1 cellular context compared by ENCODE assay signal in the genomic region with DNA sequence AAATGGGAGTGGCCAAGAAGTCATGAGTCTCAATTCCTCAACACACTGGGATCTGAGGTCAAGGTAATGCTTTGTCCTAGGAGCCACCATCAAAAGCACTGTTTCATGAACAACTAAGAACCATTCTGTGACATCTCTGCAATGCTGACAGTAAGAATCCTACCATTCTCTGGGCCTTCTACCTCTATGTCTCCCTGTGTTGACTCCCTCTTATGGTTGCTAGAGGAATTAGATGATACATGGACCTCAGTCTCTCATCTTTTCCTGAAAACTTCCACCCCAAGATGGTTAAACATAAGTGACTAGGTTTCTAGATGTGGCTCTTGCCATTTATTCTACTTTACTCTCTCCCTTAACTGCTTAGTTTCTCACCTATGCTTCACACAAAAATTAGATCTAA.
TF ChIP-seq lines count a peak whose summit lies in the region.

No MANE protein-coding gene starts in this region.

TF ChIP-seq in HepG2, 621 proteins besides CTCF, POLR2A, EP300 and RAD21:
- TF ChIP-seq ZBTB7A (CRISPR knock-in tag; IDR thresholded peaks at IDR 0.05): no peak
- TF ChIP-seq MAFF (IDR thresholded peaks at IDR 0.05; ENCODE audit: low read depth, low read length): no peak
- TF ChIP-seq ARNT2 (CRISPR knock-in tag; IDR thresholded peaks at IDR 0.05; ENCODE audit: low read depth): 0 out of 2 replicates have a peak, but pooled peaks have one; percentile 26
- TF ChIP-seq, protein P1, sequence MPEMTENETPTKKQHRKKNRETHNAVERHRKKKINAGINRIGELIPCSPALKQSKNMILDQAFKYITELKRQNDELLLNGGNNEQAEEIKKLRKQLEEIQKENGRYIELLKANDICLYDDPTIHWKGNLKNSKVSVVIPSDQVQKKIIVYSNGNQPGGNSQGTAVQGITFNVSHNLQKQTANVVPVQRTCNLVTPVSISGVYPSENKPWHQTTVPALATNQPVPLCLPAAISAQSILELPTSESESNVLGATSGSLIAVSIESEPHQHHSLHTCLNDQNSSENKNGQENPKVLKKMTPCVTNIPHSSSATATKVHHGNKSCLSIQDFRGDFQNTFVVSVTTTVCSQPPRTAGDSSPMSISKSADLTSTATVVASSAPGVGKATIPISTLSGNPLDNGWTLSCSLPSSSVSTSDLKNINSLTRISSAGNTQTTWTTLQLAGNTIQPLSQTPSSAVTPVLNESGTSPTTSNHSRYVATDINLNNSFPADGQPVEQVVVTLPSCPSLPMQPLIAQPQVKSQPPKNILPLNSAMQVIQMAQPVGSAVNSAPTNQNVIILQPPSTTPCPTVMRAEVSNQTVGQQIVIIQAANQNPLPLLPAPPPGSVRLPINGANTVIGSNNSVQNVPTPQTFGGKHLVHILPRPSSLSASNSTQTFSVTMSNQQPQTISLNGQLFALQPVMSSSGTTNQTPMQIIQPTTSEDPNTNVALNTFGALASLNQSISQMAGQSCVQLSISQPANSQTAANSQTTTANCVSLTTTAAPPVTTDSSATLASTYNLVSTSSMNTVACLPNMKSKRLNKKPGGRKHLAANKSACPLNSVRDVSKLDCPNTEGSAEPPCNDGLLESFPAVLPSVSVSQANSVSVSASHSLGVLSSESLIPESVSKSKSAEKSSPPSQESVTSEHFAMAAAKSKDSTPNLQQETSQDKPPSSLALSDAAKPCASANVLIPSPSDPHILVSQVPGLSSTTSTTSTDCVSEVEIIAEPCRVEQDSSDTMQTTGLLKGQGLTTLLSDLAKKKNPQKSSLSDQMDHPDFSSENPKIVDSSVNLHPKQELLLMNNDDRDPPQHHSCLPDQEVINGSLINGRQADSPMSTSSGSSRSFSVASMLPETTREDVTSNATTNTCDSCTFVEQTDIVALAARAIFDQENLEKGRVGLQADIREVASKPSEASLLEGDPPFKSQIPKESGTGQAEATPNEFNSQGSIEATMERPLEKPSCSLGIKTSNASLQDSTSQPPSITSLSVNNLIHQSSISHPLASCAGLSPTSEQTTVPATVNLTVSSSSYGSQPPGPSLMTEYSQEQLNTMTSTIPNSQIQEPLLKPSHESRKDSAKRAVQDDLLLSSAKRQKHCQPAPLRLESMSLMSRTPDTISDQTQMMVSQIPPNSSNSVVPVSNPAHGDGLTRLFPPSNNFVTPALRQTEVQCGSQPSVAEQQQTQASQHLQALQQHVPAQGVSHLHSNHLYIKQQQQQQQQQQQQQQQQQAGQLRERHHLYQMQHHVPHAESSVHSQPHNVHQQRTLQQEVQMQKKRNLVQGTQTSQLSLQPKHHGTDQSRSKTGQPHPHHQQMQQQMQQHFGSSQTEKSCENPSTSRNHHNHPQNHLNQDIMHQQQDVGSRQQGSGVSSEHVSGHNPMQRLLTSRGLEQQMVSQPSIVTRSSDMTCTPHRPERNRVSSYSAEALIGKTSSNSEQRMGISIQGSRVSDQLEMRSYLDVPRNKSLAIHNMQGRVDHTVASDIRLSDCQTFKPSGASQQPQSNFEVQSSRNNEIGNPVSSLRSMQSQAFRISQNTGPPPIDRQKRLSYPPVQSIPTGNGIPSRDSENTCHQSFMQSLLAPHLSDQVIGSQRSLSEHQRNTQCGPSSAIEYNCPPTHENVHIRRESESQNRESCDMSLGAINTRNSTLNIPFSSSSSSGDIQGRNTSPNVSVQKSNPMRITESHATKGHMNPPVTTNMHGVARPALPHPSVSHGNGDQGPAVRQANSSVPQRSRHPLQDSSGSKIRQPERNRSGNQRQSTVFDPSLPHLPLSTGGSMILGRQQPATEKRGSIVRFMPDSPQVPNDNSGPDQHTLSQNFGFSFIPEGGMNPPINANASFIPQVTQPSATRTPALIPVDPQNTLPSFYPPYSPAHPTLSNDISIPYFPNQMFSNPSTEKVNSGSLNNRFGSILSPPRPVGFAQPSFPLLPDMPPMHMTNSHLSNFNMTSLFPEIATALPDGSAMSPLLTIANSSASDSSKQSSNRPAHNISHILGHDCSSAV (CRISPR knock-in tag; IDR thresholded peaks at IDR 0.05; ENCODE audit: borderline replicate concordance): no peak
- peak; percentile 36 for TF ChIP-seq RBM22 (optimal IDR thresholded peaks at IDR 0.05; ENCODE audit: low read length)
